8 cellular contexts compared by ENCODE assay signal in the genomic region with DNA sequence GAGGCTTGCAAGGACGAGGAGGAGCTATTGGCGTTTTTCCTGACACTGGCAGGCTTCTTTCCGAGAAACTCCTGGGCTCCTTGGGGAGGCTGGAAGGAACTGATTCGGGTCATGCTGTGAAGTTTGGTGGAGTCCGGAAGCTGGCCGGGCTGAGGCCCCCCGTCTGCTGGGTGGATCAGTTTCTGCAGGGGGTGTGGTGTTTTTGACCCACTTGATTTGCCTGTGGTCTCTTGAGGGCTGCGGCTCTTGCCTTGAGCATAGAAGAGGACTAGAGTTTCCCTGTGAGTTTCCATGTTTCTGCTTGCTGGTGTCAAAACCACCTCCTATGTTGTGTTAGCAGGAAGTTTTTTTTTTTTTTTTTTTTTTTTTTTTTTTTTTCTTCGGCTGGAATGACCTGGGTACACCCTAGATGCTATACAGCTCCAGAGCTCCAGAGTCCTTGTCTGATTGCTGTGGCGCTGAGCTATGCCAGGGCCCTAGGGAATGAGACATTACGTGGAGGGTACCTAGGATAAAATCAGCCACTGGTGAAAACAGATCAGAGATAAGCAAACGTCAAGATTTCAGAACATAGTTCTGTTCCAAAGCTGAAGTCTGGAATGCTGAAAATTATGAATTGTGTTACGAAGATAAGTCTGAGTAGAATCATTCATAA. TPM values are rescaled to one million over a fixed set of nuclear protein-coding genes. Genes with fewer than 3 reads are reported as not detected.
DNase-seq lines count a peak whose midpoint lies in the region; ATAC-seq and TF ChIP-seq lines count a peak whose summit lies in the region.

No MANE protein-coding gene starts in this region.

- no peak for TF ChIP-seq CTCF in PC-9 (conservative IDR thresholded peaks at IDR 0.05)
- no peak for TF ChIP-seq CTCF in left lung (IDR thresholded peaks at IDR 0.05)

- H3K27me3 ChIP-seq in PC-9 (ENCODE audit: insufficient read depth, low read depth) (no peaks in the 10 kb centered on the region), left lung (no peaks in the 10 kb centered on the region), thymus (ENCODE audit: control insufficient read depth, insufficient read depth) (no peaks in the 10 kb centered on the region)

- peaks cover 21% of the 10 kb centered on the region for H3K4me1 ChIP-seq in PC-9 (replicated peaks; ENCODE audit: insufficient read depth)
- H3K4me1 ChIP-seq in left lung = peaks cover 21 to 67% of the 10 kb centered on the region in 2 donors
- H3K4me1 ChIP-seq in thymus (ENCODE audit: control insufficient read depth, insufficient read depth, low read length) = peaks cover 8% of the 10 kb centered on the region

- ATAC-seq in GM18502 (IDR thresholded peaks at IDR 0.05; ENCODE audit: poor library complexity, unreplicated experiment) (peak; percentile 61), left lung (peak; percentile 6), GM21717 (IDR thresholded peaks at IDR 0.05; ENCODE audit: unreplicated experiment) (no peak)

- H2AFZ ChIP-seq in PC-9 = peak overlapping the region; percentile 87

- H3K4me2 ChIP-seq in PC-9 = peak overlapping the region; percentile 99

- 17% methylated on average over 13 of the region's 13 CpGs for WGBS in thymus

- H3K9me3 ChIP-seq in PC-9 (ENCODE audit: insufficient read depth, low read depth) (no peaks in the 10 kb centered on the region), left lung (no peaks in the 10 kb centered on the region), thymus (ENCODE audit: control insufficient read depth) (no peaks in the 10 kb centered on the region)

- DNase-seq in HEK293T (ENCODE audit: extremely low spot score) (no peak), PC-9 (peak in 1 of 2 experiments; percentile 63), left lung (no peak), NCI-H446 (lab: John Stamatoyannopoulos, UW) (no peak)
- peak; percentile 56 for DNase-seq in central memory CD4-positive, alpha-beta T cell

- peaks cover 73% of the 10 kb centered on the region for H3K79me2 ChIP-seq in PC-9 (ENCODE audit: low read depth)

- POLR2A ChIA-PET in HEK293T (lab: Yijun Ruan, JAX) (interaction anchor here (0.8 to 2.7 kb wide), 22 partner anchors 8 to 270 kb away, joined by 3 to 41 read pairs (median 6); no protein-coding TSS in a partner anchor), PC-9 (lab: Charles Lee; ENCODE audit: unreplicated experiment) (interaction anchor here (0.6 to 1.4 kb wide), 5 partner anchors 9 to 427 kb away, joined by 3 to 14 read pairs (median 5); partner anchors contain the start of gene TRMU)

- no peaks in the 10 kb centered on the region for H3K9me2 ChIP-seq in PC-9 (ENCODE audit: insufficient read depth)

- intact Hi-C loops in PC-9 (cut with micrococcal nuclease; ENCODE audit: unreplicated experiment) (no loop called here), left lung (cut with DNase I) (no loop called here)

- H4K20me1 ChIP-seq in PC-9 (ENCODE audit: insufficient read depth) = peaks cover 28% of the 10 kb centered on the region

- H3K27ac ChIP-seq in PC-9 (peak overlapping the region; percentile 76), left lung (peak overlapping the region; percentile 78 to 98), thymus (ENCODE audit: low read depth) (peak overlapping the region; percentile 46)

- H3K36me3 ChIP-seq in PC-9 (ENCODE audit: low read depth) (no peaks in the 10 kb centered on the region), left lung (no peaks in the 10 kb centered on the region), thymus (ENCODE audit: control insufficient read depth, insufficient read depth) (peaks cover 10% of the 10 kb centered on the region)

- peaks cover 28% of the 10 kb centered on the region; the same call in 1 of the 2 replicates for H3F3A ChIP-seq in PC-9 (ENCODE audit: insufficient read depth, low read depth)

- BruUV-seq in PC-9 (replicated peaks; lab: Mats Ljungman, UMichigan) = no TSS peak

- H3K4me3 ChIP-seq in PC-9 = peak overlapping the region; percentile 94
- peak overlapping the region; percentile 85 to 92 for H3K4me3 ChIP-seq in left lung
- H3K4me3 ChIP-seq in thymus (ENCODE audit: low read length) = peak overlapping the region; percentile 82

- CTCF ChIA-PET in HEK293T (lab: Yijun Ruan, JAX) (no interaction called here), PC-9 (lab: Charles Lee) (interaction anchor here (0.6 to 0.7 kb wide), 3 partner anchors 13 to 1730 kb away, joined by 4 to 9 read pairs (median 6); no protein-coding TSS in a partner anchor)

TF ChIP-seq in HEK293T, 16 proteins besides CTCF, POLR2A, EP300 and RAD21:
- TF ChIP-seq ARNT (IDR thresholded peaks at IDR 0.05) = no peak
- TF ChIP-seq ZNF384 (IDR thresholded peaks at IDR 0.05) = peak; percentile 45; the same call in 1 of the 2 replicates

RNA-seq across cellular contexts. Expression of gene TBC1D22A, which starts 0.7 kb away (rescaled TPM):
- total RNA-seq in PC-9 (2021) = 40.3 and 41.4 TPM in 2 replicates
- 10 to 100 TPM; 27.3 to 33.5 TPM for total RNA-seq in left lung
- 25.7 TPM for polyA plus RNA-seq in thymus

RNA-seq across cellular contexts. Expression of gene CERK, which starts 25.1 kb away (rescaled TPM):
- total RNA-seq in PC-9 (2021) (24.9 and 25.9 TPM in 2 replicates), left lung (10 to 100 TPM; 25.0 to 34.1 TPM)
- polyA plus RNA-seq in thymus = 47.1 TPM
